1 cellular context compared by ENCODE assay signal in genomic region chr6:42050011-42050896, GRCh38.
TF ChIP-seq lines count a peak whose summit lies in the region.

TSS of gene TAF8 (plus strand) at chr6:42050524. CDS start at chr6:42050542, 18 bp downstream.

TF ChIP-seq in HepG2, 621 proteins besides CTCF, POLR2A, EP300 and RAD21 (continued from another document and continues in another):
- TF ChIP-seq ARID3A (IDR thresholded peaks at IDR 0.05; ENCODE audit: low read depth, low read length) (peak; percentile 14; the same call in 1 of the 2 replicates), GATAD1 (CRISPR knock-in tag; IDR thresholded peaks at IDR 0.05) (peak; percentile 90), DNMT3B (CRISPR knock-in tag; conservative IDR thresholded peaks at IDR 0.05) (peak; percentile 46), TGIF2 (CRISPR knock-in tag; IDR thresholded peaks at IDR 0.05) (no peak; the same call in 1 of the 2 replicates), TARDBP (CRISPR knock-in tag; IDR thresholded peaks at IDR 0.05) (peak; percentile 89), ZNF281 (CRISPR knock-in tag; IDR thresholded peaks at IDR 0.05; ENCODE audit: borderline replicate concordance) (peak; percentile 94), ZFP91 (CRISPR knock-in tag; IDR thresholded peaks at IDR 0.05; ENCODE audit: borderline replicate concordance) (peak; percentile 77; the same call in 1 of the 2 replicates), ZNF354B (CRISPR knock-in tag; IDR thresholded peaks at IDR 0.05) (peak; percentile 22; the same call in 1 of the 2 replicates), RBFOX2 (IDR thresholded peaks at IDR 0.05; ENCODE audit: low read depth, low read length) (peak; percentile 98), ZNF263 (CRISPR knock-in tag; IDR thresholded peaks at IDR 0.05) (peak; percentile 71; the same call in 1 of the 2 replicates), KLF16 (CRISPR knock-in tag; IDR thresholded peaks at IDR 0.05) (peak in 1 of 2 experiments; percentile 81; a peak in 2 of 4 replicates), SRY (CRISPR knock-in tag; IDR thresholded peaks at IDR 0.05) (peak; percentile 84; the same call in 1 of the 2 replicates), SP140L (CRISPR knock-in tag; IDR thresholded peaks at IDR 0.05; ENCODE audit: borderline replicate concordance) (no peak; the same call in 1 of the 2 replicates), ZNF616 (CRISPR knock-in tag; IDR thresholded peaks at IDR 0.05; ENCODE audit: low read depth) (peak; percentile 81; the same call in 1 of the 2 replicates), U2AF1 (optimal IDR thresholded peaks at IDR 0.05; ENCODE audit: low read depth, low read length) (no peak), POGZ (CRISPR knock-in tag; IDR thresholded peaks at IDR 0.05) (peak; percentile 86), IRF1 (CRISPR knock-in tag; IDR thresholded peaks at IDR 0.05; ENCODE audit: low read depth) (0 out of 2 replicates have a peak, but pooled peaks have one; percentile 52), PRDM15 (CRISPR knock-in tag; IDR thresholded peaks at IDR 0.05) (0 out of 2 replicates have a peak, but pooled peaks have one; percentile 41), HINFP (CRISPR knock-in tag; IDR thresholded peaks at IDR 0.05; ENCODE audit: low read depth) (peak; percentile 80), MBD4 (IDR thresholded peaks at IDR 0.05; ENCODE audit: borderline replicate concordance, low read length) (no peak), PAX8 (CRISPR knock-in tag; IDR thresholded peaks at IDR 0.05; ENCODE audit: borderline replicate concordance) (no peak), ZNF292 (CRISPR knock-in tag; IDR thresholded peaks at IDR 0.05; ENCODE audit: borderline replicate concordance, low read depth) (no peak), ZNF766 (CRISPR knock-in tag; IDR thresholded peaks at IDR 0.05; ENCODE audit: borderline replicate concordance) (peak; percentile 88), SP2 (CRISPR knock-in tag; IDR thresholded peaks at IDR 0.05) (peak; percentile 80), SNAPC4 (CRISPR knock-in tag; IDR thresholded peaks at IDR 0.05) (peak; percentile 89; the same call in 1 of the 2 replicates), SNAI1 (CRISPR knock-in tag; IDR thresholded peaks at IDR 0.05; ENCODE audit: borderline replicate concordance) (0 out of 2 replicates have a peak, but pooled peaks have one; percentile 65), ZNF207 (IDR thresholded peaks at IDR 0.05; ENCODE audit: borderline replicate concordance) (no peak), TAF15 (IDR thresholded peaks at IDR 0.05; ENCODE audit: low read depth, low read length, poor library complexity, severe bottlenecking) (peak; percentile 82), DBP (CRISPR knock-in tag; IDR thresholded peaks at IDR 0.05; ENCODE audit: not compliant biosample characterization) (no peak), ZNF230 (CRISPR knock-in tag; IDR thresholded peaks at IDR 0.05) (peak; percentile 97), XBP1 (CRISPR knock-in tag; IDR thresholded peaks at IDR 0.05) (0 out of 2 replicates have a peak, but pooled peaks have one; percentile 20), ZNF572 (CRISPR knock-in tag; IDR thresholded peaks at IDR 0.05) (0 out of 2 replicates have a peak, but pooled peaks have one; percentile 49), NR2F6 (IDR thresholded peaks at IDR 0.05) (peak; percentile 14; the same call in 1 of the 2 replicates), NR2F6 (CRISPR knock-in tag; IDR thresholded peaks at IDR 0.05) (no peak), ZGPAT (CRISPR knock-in tag; IDR thresholded peaks at IDR 0.05) (peak; percentile 84), ZNF746 (CRISPR knock-in tag; IDR thresholded peaks at IDR 0.05) (no peak), PPARG (CRISPR knock-in tag; conservative IDR thresholded peaks at IDR 0.05) (0 out of 2 replicates have a peak, but pooled peaks have one; percentile 22)
